ENCODE assay signal across 9 cellular contexts in genomic region chr5:112995764-112996618, GRCh38. TPM values are rescaled to one million over a fixed set of nuclear protein-coding genes. Genes with fewer than 3 reads are reported as not detected.
DNase-seq lines count a peak whose midpoint lies in the region; ATAC-seq and TF ChIP-seq lines count a peak whose summit lies in the region.
"Had no signal": no experiment of that assay in that cellular context is flagged by ENCODE, and none has a peak within 500 bp of the region (broad histone marks: within the 10 kb centered on the region; RNA-seq: fewer than 3 reads in every experiment).

No MANE protein-coding gene starts in this region.

- H3K4me1 ChIP-seq in body of pancreas: no peaks in the 10 kb centered on the region

- H3K9me3 ChIP-seq in body of pancreas: no peaks in the 10 kb centered on the region
- H3K9me3 ChIP-seq: BLaER1 treated with 17β-estradiol and CSF1 and Interleukin-3, amounts not matched to agents 10 nM and 100 nM had no signal

- H3K4me3 ChIP-seq in HFF-Myc (replicated peaks; ENCODE audit: low read depth, low read length): no peak overlapping the region
- H3K4me3 ChIP-seq in body of pancreas: no peak overlapping the region
- H3K4me3 ChIP-seq: BLaER1 treated with 17β-estradiol and CSF1 and Interleukin-3, amounts not matched to agents 10 nM and 100 nM had no signal

- peak; percentile 77 for ATAC-seq in body of pancreas

- TF ChIP-seq CTCF in HFF-Myc (IDR thresholded peaks at IDR 0.05; ENCODE audit: low read depth, low read length, missing control alignments): peak; percentile 87
- peak; percentile 76 to 90 (median 86) for TF ChIP-seq CTCF in body of pancreas (IDR thresholded peaks at IDR 0.05)

- no peak overlapping the region for H3K27ac ChIP-seq in body of pancreas
- H3K27ac ChIP-seq: BLaER1 treated with 17β-estradiol and CSF1 and Interleukin-3, amounts not matched to agents 10 nM and 100 nM had no signal

- 17 to 18% methylated on average over 7 of the region's 7 CpGs for WGBS in body of pancreas, 2 donors

- TF ChIP-seq POLR2A in body of pancreas (IDR thresholded peaks at IDR 0.05): no peak

- H3K36me3 ChIP-seq in body of pancreas (replicated peaks in 1 of 2; ENCODE audit: insufficient read depth in 1 of 2, low read depth in 2 of 2): no peaks in the 10 kb centered on the region

- no peaks in the 10 kb centered on the region for H3K27me3 ChIP-seq in body of pancreas
- H3K27me3 ChIP-seq: BLaER1 treated with 17β-estradiol and CSF1 and Interleukin-3, amounts not matched to agents 10 nM and 100 nM had no signal

- intact Hi-C loops in body of pancreas (cut with DNase I): no loop called here

- DNase-seq in NCI-H187 (lab: John Stamatoyannopoulos, UW) (peak; percentile 5 to 20), NCI-H187 treated with DMSO at 0.1 percent for 48 hours (lab: John Stamatoyannopoulos, UW) (no peak), HFF-Myc (ENCODE audit: extremely low read depth, low read depth) (peak; percentile 37), NAMALWA (ENCODE audit: low spot score) (peak; percentile 85), UCSD-AML1 (lab: John Stamatoyannopoulos, UW; ENCODE audit: unreplicated experiment) (peak; percentile 30), body of pancreas (peak; percentile 71 to 84 (median 76)), iPS-NIHi11 (ENCODE audit: low spot score) (peak; percentile 55)
- DNase-seq in stimulated activated CD4-positive, alpha-beta T cell treated with anti-CD3 and anti-CD28 coated beads, Interleukin-15, amount 100 ng/mL, for 1 hour (ENCODE audit: low read depth in 1 of 2, low spot score in 1 of 2): peak; percentile 47 to 53

RNA-seq across cellular contexts. Expression of gene DCP2, which starts 19.4 kb away (rescaled TPM):
- 10 to 100 TPM; 11.2 to 12.5 TPM for total RNA-seq in body of pancreas
